Comparison of ENCODE assay signal across 13 cellular contexts in the genomic region with DNA sequence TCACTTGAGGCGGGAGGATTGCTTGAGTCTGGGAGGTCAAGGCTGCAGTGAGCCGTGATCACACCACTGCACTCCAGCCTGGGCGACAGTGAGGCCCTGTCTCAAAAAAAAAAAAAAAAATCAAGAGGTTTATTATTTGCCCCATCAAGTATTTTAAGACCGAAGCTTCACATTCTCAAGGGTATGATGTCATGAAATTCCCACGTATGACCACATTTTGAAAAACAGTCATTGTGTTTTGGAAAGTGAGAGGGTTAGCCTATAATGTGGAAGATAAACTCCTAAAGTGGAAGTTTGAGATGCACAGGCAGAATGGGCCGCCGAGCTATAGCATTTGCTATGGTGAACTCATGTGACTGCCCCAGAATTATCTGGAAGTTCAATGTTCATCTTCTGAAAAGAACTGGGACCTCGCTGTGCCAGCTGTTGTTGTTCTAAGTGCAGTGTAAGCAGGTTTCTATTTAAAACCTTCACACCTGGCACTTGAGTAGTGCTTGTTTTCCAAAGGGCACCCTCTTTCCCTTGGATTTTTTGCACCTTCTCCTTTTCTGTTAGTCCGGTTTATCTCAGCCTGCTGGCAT.
DNase-seq lines count a peak whose midpoint lies in the region; ATAC-seq and TF ChIP-seq lines count a peak whose summit lies in the region.
"Had no signal": no experiment of that assay in that cellular context is flagged by ENCODE, and none has a peak within 500 bp of the region (broad histone marks: within the 10 kb centered on the region; RNA-seq: fewer than 3 reads in every experiment).

No MANE protein-coding gene starts in this region.

- H3K36me3 ChIP-seq in right atrium auricular region (no peaks in the 10 kb centered on the region), gastrocnemius medialis (no peaks in the 10 kb centered on the region)
- H3K36me3 ChIP-seq: BLaER1 had no signal

- DNase-seq in ELR (ENCODE audit: low read depth): peak; percentile 28
- peak; percentile 90 for DNase-seq in RPMI8226
- DNase-seq in right atrium auricular region (ENCODE audit: low spot score): no peak
- peak; percentile 32 to 69 for DNase-seq in gastrocnemius medialis
- no peak for DNase-seq in HuH-7.5 (ENCODE audit: low spot score)
- DNase-seq in posterior cingulate gyrus: no peak
- DNase-seq in NCI-H774 (lab: John Stamatoyannopoulos, UW): no peak
- no peak for DNase-seq in GF-D8 (lab: John Stamatoyannopoulos, UW)
- DNase-seq: activated T-cell treated with anti-CD3 and anti-CD28 coated beads, Interleukin-2, amount 50 U/mL, for 4 hours; OCI-M1 had no signal

- intact Hi-C loops in gastrocnemius medialis (cut with DNase I; ENCODE audit: low total_unique reads) (no loop called here), posterior cingulate gyrus (cut with DNase I) (no loop called here)

- H3K9me3 ChIP-seq in right atrium auricular region (no peaks in the 10 kb centered on the region), gastrocnemius medialis (no peaks in the 10 kb centered on the region)
- H3K9me3 ChIP-seq: BLaER1 had no signal

- no peaks in the 10 kb centered on the region for H3K27me3 ChIP-seq in right atrium auricular region
- no peaks in the 10 kb centered on the region for H3K27me3 ChIP-seq in gastrocnemius medialis
- H3K27me3 ChIP-seq: BLaER1 had no signal

- H3K4me1 ChIP-seq in right atrium auricular region (peaks cover 0 to 51% of the 10 kb centered on the region in 2 donors), gastrocnemius medialis (peaks cover 65% of the 10 kb centered on the region in 2 donors)

- no peak for TF ChIP-seq CTCF in right atrium auricular region (IDR thresholded peaks at IDR 0.05)
- TF ChIP-seq CTCF in gastrocnemius medialis (IDR thresholded peaks at IDR 0.05 in 4 of 5, conservative IDR thresholded peaks at IDR 0.05 in 1 of 5): no peak

- H3K4me3 ChIP-seq in right atrium auricular region (no peak overlapping the region), gastrocnemius medialis (no peak overlapping the region)
- H3K4me3 ChIP-seq: BLaER1, lung, skin epidermis had no signal

- no peak for TF ChIP-seq POLR2A in gastrocnemius medialis (IDR thresholded peaks at IDR 0.05)

- H3K27ac ChIP-seq in right atrium auricular region (peak overlapping the region; percentile 75 to 90), gastrocnemius medialis (peak overlapping the region; percentile 80 to 96 (median 91))
- H3K27ac ChIP-seq: BLaER1 had no signal

- peak; percentile 17 to 28 for ATAC-seq in gastrocnemius medialis
- ATAC-seq: activated T-cell treated with anti-CD3 and anti-CD28 coated beads, Interleukin-2, amount 50 U/mL, for 4 hours had no signal

- in situ Hi-C loops in gastrocnemius medialis (cut with MboI; ENCODE audit: low sequenced_read_pairs in 4 of 4): loop anchor here in 2 of 4 donors (5.0 to 10.0 kb wide), 2 partner anchors 65 to 68 kb away; no protein-coding TSS in a partner anchor

Comparison
In these comparisons a context has a peak if more than half of its experiments do, and no peak if none do; other contexts are left out.
1. DNase-seq: peak in ELR (single experiment), RPMI8226 (single experiment) and gastrocnemius medialis (2 of 2); none in right atrium auricular region (single experiment), HuH-7.5 (single experiment), posterior cingulate gyrus (0 of 10), NCI-H774 (single experiment) and GF-D8 (single experiment).